In genomic region chr4:6391186-6391851, GRCh38 we compare ENCODE assay signal across 28 cellular contexts.
A peak's percentile ranks its signal among the peaks of the same experiment; 100 is the strongest.
DNase-seq lines count a peak whose midpoint lies in the region; ATAC-seq and TF ChIP-seq lines count a peak whose summit lies in the region.
"Had no signal": no experiment of that assay in that cellular context is flagged by ENCODE, and none has a peak within 500 bp of the region (broad histone marks: within the 10 kb centered on the region; RNA-seq: fewer than 3 reads in every experiment).

No MANE protein-coding gene starts in this region.

- ATAC-seq in Panc1 = peak; percentile 49
- no peak for ATAC-seq in HG03108 (IDR thresholded peaks at IDR 0.05; ENCODE audit: unreplicated experiment)
- no peak for ATAC-seq in HG03139 (IDR thresholded peaks at IDR 0.05; ENCODE audit: unreplicated experiment)
- ATAC-seq: mucosa of descending colon, natural killer cell had no signal

- DNase-seq in HPDE6-E6E7 (ENCODE audit: extremely low spot score) = peak; percentile 39
- DNase-seq in Panc1 (ENCODE audit: low read depth, low spot score) = no peak
- DNase-seq in epithelial cell of prostate (ENCODE audit: low read depth, low spot score) = peak; percentile 22
- peak; percentile 83 for DNase-seq in osteoblast (ENCODE audit: insufficient read length, low spot score, missing footprints)
- no peak for DNase-seq in effector CD8-positive, alpha-beta T cell (lab: John Stamatoyannopoulos, UW)
- DNase-seq in SHP77 treated with DMSO at 0.1 percent for 48 hours (lab: John Stamatoyannopoulos, UW) = no peak
- DNase-seq: activated CD4-positive, alpha-beta T cell treated with anti-CD3 and anti-CD28 coated beads for 4 hours; colonic mucosa; effector memory CD4-positive, alpha-beta T cell; erythroblast; foreskin fibroblast; HCEC 1CT; heart right ventricle; kidney glomerular epithelial cell; natural killer cell; NCI-H1092; NCI-H1930; NCI-H524 treated with DMSO at 0.1 percent for 48 hours; SJCRH30; small intestine; stimulated activated naive CD4-positive, alpha-beta T cell; upper lobe of right lung had no signal

- H2AFZ ChIP-seq in osteoblast (ENCODE audit: low read length) = no peak overlapping the region

- H3K36me3 ChIP-seq in Panc1 (ENCODE audit: control insufficient read depth, insufficient read depth, low read length) = no peaks in the 10 kb centered on the region
- H3K36me3 ChIP-seq in osteoblast (ENCODE audit: insufficient read depth, low read length) = no peaks in the 10 kb centered on the region
- H3K36me3 ChIP-seq: colonic mucosa, heart right ventricle, pancreas, SJCRH30, upper lobe of right lung had no signal

- H3K4me3 ChIP-seq in Panc1 (ENCODE audit: low read depth in 2 of 2, low read length in 2 of 2) (no peak overlapping the region), osteoblast (ENCODE audit: insufficient read depth, low read length) (no peak overlapping the region)
- H3K4me3 ChIP-seq: colonic mucosa, lung, mucosa of descending colon, pancreas, SJCRH30, upper lobe of right lung had no signal

- H3K27ac ChIP-seq in Panc1 (ENCODE audit: low read length) = no peak overlapping the region
- peak overlapping the region; percentile 64 for H3K27ac ChIP-seq in epithelial cell of prostate
- no peak overlapping the region for H3K27ac ChIP-seq in osteoblast (ENCODE audit: low read depth, low read length)
- H3K27ac ChIP-seq: colonic mucosa, pancreas, SJCRH30, upper lobe of right lung, VCaP had no signal

- CTCF ChIA-PET in Panc1 (lab: Charles Lee) = no interaction called here

- POLR2A ChIA-PET in Panc1 (lab: Charles Lee) = no interaction called here

- H3K4me1 ChIP-seq in Panc1 (ENCODE audit: control insufficient read depth, insufficient read depth, low read length) = peaks cover 13% of the 10 kb centered on the region
- no peaks in the 10 kb centered on the region for H3K4me1 ChIP-seq in osteoblast (ENCODE audit: insufficient read depth, low read length)
- H3K4me1 ChIP-seq: colonic mucosa, pancreas, SJCRH30, upper lobe of right lung had no signal

- H3K27me3 ChIP-seq in Panc1 (ENCODE audit: control insufficient read depth, insufficient read depth, low read length) (no peaks in the 10 kb centered on the region), osteoblast (ENCODE audit: insufficient read depth, low read length) (no peaks in the 10 kb centered on the region)
- H3K27me3 ChIP-seq: colonic mucosa, pancreas had no signal

- intact Hi-C loops in Panc1 (cut with micrococcal nuclease; ENCODE audit: unreplicated experiment) = no loop called here

- no peak overlapping the region for H3K4me2 ChIP-seq in osteoblast (ENCODE audit: insufficient read depth, low read length)

- no TSS peak for BruUV-seq in Panc1 (replicated peaks; lab: Mats Ljungman, UMichigan)

- TF ChIP-seq CTCF in Panc1 (IDR thresholded peaks at IDR 0.05) (no peak), osteoblast (IDR thresholded peaks at IDR 0.05; ENCODE audit: extremely low read depth, low read depth, low read length) (no peak)

- H4K20me1 ChIP-seq in osteoblast (ENCODE audit: insufficient read depth, low read length) = no peaks in the 10 kb centered on the region

- H3K9me3 ChIP-seq in Panc1 (ENCODE audit: control insufficient read depth, insufficient read depth, low read depth, low read length) (no peaks in the 10 kb centered on the region), osteoblast (ENCODE audit: low read depth, low read length) (no peaks in the 10 kb centered on the region)
- H3K9me3 ChIP-seq: colonic mucosa, heart right ventricle, mucosa of descending colon, pancreas, SJCRH30, upper lobe of right lung had no signal

- H3K79me2 ChIP-seq in osteoblast (ENCODE audit: insufficient read depth, low read length) = no peaks in the 10 kb centered on the region

- in situ Hi-C loops in Panc1 (cut with HindIII; ENCODE audit: low pct_unique_long_range_greater_than_20kb, low sequenced_read_pairs) = no loop called here

Comparison
In these comparisons a context has a peak if more than half of its experiments do, and no peak if none do; other contexts are left out.
1. DNase-seq: peak in HPDE6-E6E7 (single experiment), epithelial cell of prostate (single experiment) and osteoblast (single experiment); none in Panc1 (single experiment), effector CD8-positive, alpha-beta T cell (single experiment) and SHP77 treated with DMSO at 0.1 percent for 48 hours (single experiment).